Comparison of ENCODE assay signal across 8 cellular contexts in the genomic region with DNA sequence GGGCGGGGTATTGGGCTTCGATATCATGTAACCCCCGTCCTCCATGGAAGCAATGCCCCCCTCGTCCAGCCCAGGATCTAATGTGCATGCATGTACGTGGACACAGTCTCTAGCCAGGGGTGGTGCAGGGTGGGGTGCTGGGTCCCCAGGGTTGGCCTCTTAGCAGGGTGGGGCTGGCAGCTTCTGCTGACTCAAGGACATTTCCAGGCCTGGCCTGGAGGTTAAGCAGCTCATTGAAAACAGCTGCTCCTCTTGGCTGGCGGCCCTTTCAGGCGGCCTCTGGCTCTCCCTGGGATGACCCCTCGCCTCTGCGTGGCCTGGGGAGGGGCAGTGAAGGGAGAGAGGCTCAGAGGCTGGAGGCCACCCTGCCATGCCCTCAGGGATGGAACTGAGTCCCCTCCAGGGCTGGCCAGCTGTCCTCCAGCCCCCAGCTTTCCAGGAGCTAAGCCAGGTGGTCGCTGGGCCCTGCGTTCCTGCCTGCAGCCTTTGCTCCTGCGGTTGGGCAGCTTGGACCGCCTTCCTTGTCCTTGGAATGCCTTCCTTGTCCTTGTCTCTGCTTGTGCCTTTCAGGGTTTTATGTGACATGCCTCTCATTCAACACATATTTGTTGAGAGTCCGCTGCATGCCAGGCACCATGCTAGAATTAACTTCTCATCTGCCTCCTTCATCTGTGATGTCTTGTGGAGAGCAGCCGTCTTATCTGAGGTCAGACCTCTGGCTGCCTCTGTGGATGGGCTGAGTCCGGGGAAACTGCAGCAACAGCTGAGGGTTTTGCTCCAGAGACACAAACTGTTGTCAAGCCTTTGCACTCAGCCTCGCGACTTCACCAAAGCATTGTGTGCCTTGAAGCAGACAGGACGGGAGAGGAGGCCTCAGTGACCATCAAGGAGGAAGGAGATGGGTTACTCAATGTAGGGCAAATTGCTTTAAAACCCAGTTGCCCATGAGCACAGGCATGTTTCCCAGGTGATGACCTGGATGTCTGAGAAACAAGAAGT. TPM values are rescaled to one million over a fixed set of nuclear protein-coding genes. Genes with fewer than 3 reads are reported as not detected.
DNase-seq lines count a peak whose midpoint lies in the region; ATAC-seq, FAIRE-seq and TF ChIP-seq lines count a peak whose summit lies in the region.

No MANE protein-coding gene starts in this region.

- ATAC-seq in T-helper 17 cell (no peak), left cardiac atrium (peak; percentile 70 to 74), HG02759 (IDR thresholded peaks at IDR 0.05; ENCODE audit: unreplicated experiment) (no peak), HG02642 (IDR thresholded peaks at IDR 0.05; ENCODE audit: poor library complexity, unreplicated experiment) (no peak)
- ATAC-seq in stimulated activated effector memory CD8-positive, alpha-beta T cell treated with anti-CD3 and anti-CD28 coated beads, Interleukin-12 subunit alpha, Interleukin-12 subunit beta, amount 100 ng/mL, for 72 hours, result peak; percentile 3

- FAIRE-seq in H54 (lab: Jason Lieb, UNC), result no peak

- H3K9me3 Mint-ChIP-seq in stimulated activated effector memory CD8-positive, alpha-beta T cell treated with anti-CD3 and anti-CD28 coated beads, Interleukin-12 subunit alpha, Interleukin-12 subunit beta, amount 100 ng/mL, for 72 hours, result no peaks in the 10 kb centered on the region

- H3K4me1 Mint-ChIP-seq in T-helper 17 cell, result peaks cover 14% of the 10 kb centered on the region
- H3K4me1 Mint-ChIP-seq in stimulated activated effector memory CD8-positive, alpha-beta T cell treated with anti-CD3 and anti-CD28 coated beads, Interleukin-12 subunit alpha, Interleukin-12 subunit beta, amount 100 ng/mL, for 72 hours, result peaks cover 28% of the 10 kb centered on the region

- intact Hi-C loops in left cardiac atrium (cut with DNase I), result no loop called here

- peak; percentile 55 for DNase-seq in NCI-H82 (lab: John Stamatoyannopoulos, UW)
- no peak for DNase-seq in NCI-H82 treated with DMSO at 0.1 percent for 48 hours (lab: John Stamatoyannopoulos, UW; ENCODE audit: unreplicated experiment)
- no peak for DNase-seq in T-helper 17 cell
- DNase-seq in left cardiac atrium, result peak; percentile 84
- no peak for DNase-seq in stimulated activated effector memory CD8-positive, alpha-beta T cell treated with anti-CD3 and anti-CD28 coated beads, Interleukin-12 subunit alpha, Interleukin-12 subunit beta, amount 100 ng/mL, for 72 hours (ENCODE audit: low spot score in 2 of 2)
- DNase-seq in H54 (ENCODE audit: insufficient read length, low spot score), result no peak

- H3K36me3 Mint-ChIP-seq in T-helper 17 cell (ENCODE audit: low read depth), result no peaks in the 10 kb centered on the region
- H3K36me3 Mint-ChIP-seq in stimulated activated effector memory CD8-positive, alpha-beta T cell treated with anti-CD3 and anti-CD28 coated beads, Interleukin-12 subunit alpha, Interleukin-12 subunit beta, amount 100 ng/mL, for 72 hours, result peaks cover 6% of the 10 kb centered on the region

- H3K4me3 Mint-ChIP-seq in T-helper 17 cell, result peak overlapping the region; percentile 95
- H3K4me3 Mint-ChIP-seq in stimulated activated effector memory CD8-positive, alpha-beta T cell treated with anti-CD3 and anti-CD28 coated beads, Interleukin-12 subunit alpha, Interleukin-12 subunit beta, amount 100 ng/mL, for 72 hours, result peak overlapping the region; percentile 83

- H3K27ac Mint-ChIP-seq in T-helper 17 cell, result peak overlapping the region; percentile 68
- peak overlapping the region; percentile 80 for H3K27ac Mint-ChIP-seq in stimulated activated effector memory CD8-positive, alpha-beta T cell treated with anti-CD3 and anti-CD28 coated beads, Interleukin-12 subunit alpha, Interleukin-12 subunit beta, amount 100 ng/mL, for 72 hours

- H3K27me3 Mint-ChIP-seq in T-helper 17 cell, result no peaks in the 10 kb centered on the region

- H3K9me3 ChIP-seq in T-helper 17 cell (ENCODE audit: control insufficient read depth, low read length, poor library complexity, severe bottlenecking), result no peaks in the 10 kb centered on the region

- no peak for TF ChIP-seq POLR2A in H54 (IDR thresholded peaks at IDR 0.05; ENCODE audit: low read depth, low read length)

RNA-seq across cellular contexts. Expression of a gene that starts 26.7 kb away (rescaled TPM):
- total RNA-seq in T-helper 17 cell (1 to 10 TPM; 4.3 to 4.4 TPM), left cardiac atrium (10 to 100 TPM; 57.5 to 60.6 TPM)

Comparison
In these comparisons a context has a peak if more than half of its experiments do, and no peak if none do; other contexts are left out.
1. DNase-seq: peak in NCI-H82 (single experiment) and left cardiac atrium (single experiment); none in NCI-H82 treated with DMSO at 0.1 percent for 48 hours (single experiment), T-helper 17 cell (0 of 3), stimulated activated effector memory CD8-positive, alpha-beta T cell treated with anti-CD3 and anti-CD28 coated beads, Interleukin-12 subunit alpha, Interleukin-12 subunit beta, amount 100 ng/mL, for 72 hours (0 of 2) and H54 (single experiment).
2. ATAC-seq: peak in left cardiac atrium (2 of 2) and stimulated activated effector memory CD8-positive, alpha-beta T cell treated with anti-CD3 and anti-CD28 coated beads, Interleukin-12 subunit alpha, Interleukin-12 subunit beta, amount 100 ng/mL, for 72 hours (single experiment); none in T-helper 17 cell (single experiment), HG02759 (single experiment) and HG02642 (single experiment).
3. RNA of a gene that starts 26.7 kb away (total RNA-seq): 57.5 to 60.6 TPM in left cardiac atrium; 4.3 to 4.4 TPM in T-helper 17 cell; every median in the first group is over 10 times any median in the second.